ENCODE assay signal across 8 cellular contexts in the genomic region with DNA sequence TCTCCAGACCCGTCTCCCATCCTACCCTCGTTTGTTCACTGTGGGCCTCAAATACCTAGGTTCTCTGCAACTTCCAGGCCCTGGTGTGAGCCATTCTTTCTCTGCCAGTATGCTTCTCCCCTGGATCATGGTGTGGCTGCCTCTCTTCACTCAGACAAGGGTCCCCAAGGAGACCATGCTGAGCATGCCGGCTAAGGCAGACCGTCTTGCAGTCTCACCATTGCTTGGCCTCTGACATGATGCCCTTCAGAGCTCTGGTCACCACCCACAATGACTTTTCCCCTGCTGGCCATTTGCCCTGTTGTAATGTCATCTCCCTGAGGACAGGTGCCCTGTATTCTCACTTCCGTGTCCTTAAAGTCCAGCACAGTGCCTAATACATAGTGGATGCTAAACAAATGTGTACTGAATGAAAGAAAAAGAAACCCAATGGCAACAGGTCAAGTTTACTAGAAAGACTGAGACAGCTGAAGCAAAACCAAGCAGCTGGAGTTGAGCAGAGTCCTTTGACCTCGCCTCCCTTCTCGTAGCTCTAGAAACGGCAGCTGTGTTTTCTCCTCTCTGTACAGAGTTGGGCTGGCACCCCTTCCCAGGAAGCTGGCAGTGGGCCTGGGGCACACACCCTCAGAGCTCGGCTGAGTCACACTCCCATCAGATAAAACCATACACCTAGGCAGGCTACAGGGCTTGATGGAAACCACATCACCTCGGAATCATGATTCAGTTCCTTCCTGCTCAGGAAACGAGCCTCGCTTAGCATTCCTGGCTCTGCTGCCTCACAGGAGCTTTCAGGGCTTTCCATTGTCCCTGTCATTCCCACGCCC. TPM values are rescaled to one million over a fixed set of nuclear protein-coding genes. Genes with fewer than 3 reads are reported as not detected.
DNase-seq lines count a peak whose midpoint lies in the region; FAIRE-seq and TF ChIP-seq lines count a peak whose summit lies in the region.

No MANE protein-coding gene starts in this region.

- H3K4me3 ChIP-seq in SJCRH30 (no peak overlapping the region), astrocyte of the spinal cord (ENCODE audit: low read depth, low read length) (no peak overlapping the region), kidney (ENCODE audit: low read length in 2 of 2) (no peak overlapping the region)

- H3K27me3 ChIP-seq in SJCRH30, result no peaks in the 10 kb centered on the region

- CTCF ChIA-PET in GM10248 (lab: Yijun Ruan, JAX), result interaction anchor here (1.0 to 11.6 kb wide), 9 partner anchors 9 to 230 kb away, joined by 3 to 172 read pairs (median 5); a partner anchor contains a TSS

- in situ Hi-C loops in astrocyte of the spinal cord (cut with HindIII; ENCODE audit: low sequenced_read_pairs), result no loop called here

- H3K4me1 ChIP-seq in SJCRH30, result peaks cover 20% of the 10 kb centered on the region
- peaks cover 4 to 32% of the 10 kb centered on the region in 2 donors for H3K4me1 ChIP-seq in kidney (ENCODE audit: control insufficient read depth in 1 of 2, insufficient read depth in 1 of 2, low read depth in 1 of 2, low read length in 2 of 2)

- intact Hi-C loops in kidney (cut with DNase I), result no loop called here

- POLR2A ChIA-PET in GM10248 (lab: Yijun Ruan, JAX), result interaction anchor here (1.0 kb wide), 1 partner anchor 9 kb away, joined by 3 read pairs; a partner anchor contains a TSS

- peaks cover 25% of the 10 kb centered on the region for H3K36me3 ChIP-seq in SJCRH30
- H3K36me3 ChIP-seq in kidney (ENCODE audit: control insufficient read depth in 1 of 2, insufficient read depth in 2 of 2, low read length in 2 of 2), result peaks cover 29 to 35% of the 10 kb centered on the region in 2 donors

- no peak for FAIRE-seq in kidney (lab: Jason Lieb, UNC)

- TF ChIP-seq CTCF in astrocyte of the spinal cord (IDR thresholded peaks at IDR 0.05; ENCODE audit: low read depth, low read length) (no peak), kidney (IDR thresholded peaks at IDR 0.05; ENCODE audit: borderline replicate concordance, extremely low read depth, insufficient read depth) (no peak), GM10248 (IDR thresholded peaks at IDR 0.05; ENCODE audit: control extremely low read depth, extremely low read depth, low read depth, missing control alignments) (no peak)

- H3K27ac ChIP-seq in SJCRH30 (peak overlapping the region; percentile 44), kidney (ENCODE audit: low read depth in 2 of 2, low read length in 2 of 2) (peak overlapping the region; percentile 47 to 73)

- H3K9ac ChIP-seq in kidney (ENCODE audit: low read length in 2 of 2), result no peak overlapping the region

- DNase-seq in GM03348 (ENCODE audit: low spot score) (peak; percentile 59), SJCRH30 (peak; percentile 90 to 94), astrocyte of the spinal cord (ENCODE audit: low read depth, low spot score) (peak; percentile 79), kidney (peak; percentile 91), medulla oblongata (ENCODE audit: extremely low spot score) (no peak), GM10248 (ENCODE audit: extremely low spot score) (no peak), SK-N-DZ (ENCODE audit: low spot score) (no peak)
- peak; percentile 64 for DNase-seq in stimulated activated CD8-positive, alpha-beta memory T cell treated with anti-CD3 and anti-CD28 coated beads, Interleukin-4, amount 100 ng/mL, for 48 hours

- H3K9me3 ChIP-seq in SJCRH30 (replicated peaks) (no peaks in the 10 kb centered on the region), kidney (ENCODE audit: control insufficient read depth in 1 of 2, low read length in 2 of 2) (no peaks in the 10 kb centered on the region)

RNA-seq across cellular contexts. Expression of a gene that starts 8.6 kb away (rescaled TPM):
- total RNA-seq in SJCRH30 (2014; rRNA removed; shearing (Covaris generic)), result not detected in 2 replicates
- total RNA-seq in kidney, result 0.94 TPM
- not detected for polyA plus RNA-seq in kidney (ENCODE audit: insufficient read depth, low read depth, low replicate concordance)
- not detected in 2 replicates for polyA plus RNA-seq in SK-N-DZ (2014; cell fraction: cytosol; rRNA removed)
- polyA plus RNA-seq in SK-N-DZ (2014; cell fraction: nucleus; rRNA removed), result not detected in 2 replicates

RNA-seq across cellular contexts. Expression of a gene that starts 18.8 kb away (rescaled TPM):
- total RNA-seq in SJCRH30 (2014; rRNA removed; shearing (Covaris generic)), result 46.8 and 50.3 TPM in 2 replicates
- total RNA-seq in kidney, result 42.8 TPM
- polyA plus RNA-seq in kidney (ENCODE audit: insufficient read depth, low read depth, low replicate concordance), result 77.2 TPM
- polyA plus RNA-seq in SK-N-DZ (2014; cell fraction: cytosol; rRNA removed), result 34.0 and 38.5 TPM in 2 replicates
- polyA plus RNA-seq in SK-N-DZ (2014; cell fraction: nucleus; rRNA removed), result 22.1 and 24.5 TPM in 2 replicates

RNA-seq across cellular contexts. Expression of a gene that starts 22.2 kb away (rescaled TPM):
- total RNA-seq in SJCRH30 (2014; rRNA removed; shearing (Covaris generic)), result 32.3 and 32.7 TPM in 2 replicates
- 59.9 TPM for total RNA-seq in kidney
- polyA plus RNA-seq in kidney (ENCODE audit: insufficient read depth, low read depth, low replicate concordance), result 44.0 TPM
- 60.0 and 63.4 TPM in 2 replicates for polyA plus RNA-seq in SK-N-DZ (2014; cell fraction: cytosol; rRNA removed)
- polyA plus RNA-seq in SK-N-DZ (2014; cell fraction: nucleus; rRNA removed), result 36.8 and 37.7 TPM in 2 replicates

RNA-seq across cellular contexts. Expression of a gene that starts 28.8 kb away (rescaled TPM):
- 6.1 and 7.6 TPM in 2 replicates for total RNA-seq in SJCRH30 (2014; rRNA removed; shearing (Covaris generic))
- 32.5 TPM for total RNA-seq in kidney
- 23.2 TPM for polyA plus RNA-seq in kidney (ENCODE audit: insufficient read depth, low read depth, low replicate concordance)
- 6.0 and 7.8 TPM in 2 replicates for polyA plus RNA-seq in SK-N-DZ (2014; cell fraction: cytosol; rRNA removed)
- 32.4 and 32.8 TPM in 2 replicates for polyA plus RNA-seq in SK-N-DZ (2014; cell fraction: nucleus; rRNA removed)

Comparison
In these comparisons a context has a peak if more than half of its experiments do, and no peak if none do; other contexts are left out.
1. DNase-seq: peak in GM03348 (single experiment), SJCRH30 (2 of 2), astrocyte of the spinal cord (single experiment), kidney (single experiment) and stimulated activated CD8-positive, alpha-beta memory T cell treated with anti-CD3 and anti-CD28 coated beads, Interleukin-4, amount 100 ng/mL, for 48 hours (single experiment); none in medulla oblongata (single experiment), GM10248 (single experiment) and SK-N-DZ (single experiment).